Comparison of ENCODE assay signal across 8 cellular contexts in the genomic region with DNA sequence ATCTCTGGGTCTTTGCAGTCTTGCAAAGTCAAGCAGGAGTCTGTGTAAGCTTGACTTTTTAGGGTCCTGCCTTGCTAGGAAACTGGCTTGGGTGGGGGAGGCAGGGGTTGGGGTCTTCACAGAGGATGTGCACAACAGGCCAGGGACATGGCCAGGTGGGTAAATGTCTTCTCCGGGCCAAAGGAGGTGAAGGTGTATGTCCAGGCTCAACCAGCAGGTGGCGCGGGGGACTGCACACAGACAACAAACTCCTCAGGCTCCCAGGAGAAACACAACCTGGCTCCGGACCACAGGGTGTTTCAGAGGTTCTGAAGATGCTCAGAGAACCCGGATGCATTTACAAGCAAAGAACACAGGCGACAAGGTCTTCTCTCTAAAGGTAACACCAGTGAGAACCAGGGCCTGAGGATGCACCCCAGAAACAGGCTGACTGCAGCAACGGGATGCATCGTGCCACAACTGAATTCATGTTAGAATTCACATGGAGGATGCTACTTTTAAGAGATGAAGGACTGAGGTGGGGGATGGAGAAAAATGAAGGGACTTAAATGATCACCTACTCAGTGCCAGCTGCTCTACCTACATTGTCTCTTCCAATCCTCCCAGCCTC. TPM values are rescaled to one million over a fixed set of nuclear protein-coding genes. Genes with fewer than 3 reads are reported as not detected.
DNase-seq lines count a peak whose midpoint lies in the region; ATAC-seq, FAIRE-seq and TF ChIP-seq lines count a peak whose summit lies in the region.

No MANE protein-coding gene starts in this region.

- no peaks in the 10 kb centered on the region for H3K9me3 ChIP-seq in CD8-positive, alpha-beta T cell (ENCODE audit: low read length)
- H3K9me3 ChIP-seq in SU-DHL-6 (ENCODE audit: insufficient read depth, low read length) (no peaks in the 10 kb centered on the region), astrocyte (ENCODE audit: insufficient read depth, low read depth, low read length) (no peaks in the 10 kb centered on the region)

- no peaks in the 10 kb centered on the region for H3K9me2 ChIP-seq in SU-DHL-6 (replicated peaks; ENCODE audit: insufficient read depth, low read length)

- no peaks in the 10 kb centered on the region for H3K27me3 ChIP-seq in CD8-positive, alpha-beta T cell (ENCODE audit: insufficient read depth, low read length)
- no peaks in the 10 kb centered on the region for H3K27me3 ChIP-seq in HL-60 (ENCODE audit: insufficient read depth, poor library complexity, severe bottlenecking)
- H3K27me3 ChIP-seq in SU-DHL-6 (ENCODE audit: low read length) = no peaks in the 10 kb centered on the region
- H3K27me3 ChIP-seq in astrocyte (ENCODE audit: insufficient read depth, low read length) = no peaks in the 10 kb centered on the region

- H3K4me3 Mint-ChIP-seq in CD8-positive, alpha-beta T cell = no peak overlapping the region
- H3K4me3 Mint-ChIP-seq in astrocyte (ENCODE audit: unreplicated experiment) = no peak overlapping the region

- H3K4me3 ChIP-seq in CD8-positive, alpha-beta T cell (ENCODE audit: low read depth, low read length) = no peak overlapping the region
- H3K4me3 ChIP-seq in HL-60 (replicated peaks; ENCODE audit: insufficient read depth, low read length) (no peak overlapping the region), SU-DHL-6 (ENCODE audit: insufficient read depth, low read length, poor library complexity, severe bottlenecking) (no peak overlapping the region), astrocyte (ENCODE audit: insufficient read depth, low read depth, low read length) (no peak overlapping the region)

- intact Hi-C loops in CD8-positive, alpha-beta T cell (cut with DNase I, micrococcal nuclease) = loop anchor here (5.0 kb wide), 2 partner anchors 132 to 222 kb away; no protein-coding TSS in a partner anchor

- peak; percentile 50 for TF ChIP-seq CTCF in CD8-positive, alpha-beta T cell (IDR thresholded peaks at IDR 0.05)
- peak; percentile 34 for TF ChIP-seq CTCF in HL-60 (IDR thresholded peaks at IDR 0.05; ENCODE audit: insufficient read depth, low read length)
- peak; percentile 58 for TF ChIP-seq CTCF in SU-DHL-6 (IDR thresholded peaks at IDR 0.05; ENCODE audit: insufficient read depth, low read length, poor library complexity, severe bottlenecking)
- TF ChIP-seq CTCF in astrocyte (IDR thresholded peaks at IDR 0.05; ENCODE audit: insufficient read depth, low read depth, low read length) = peak; percentile 50

- no peaks in the 10 kb centered on the region for H3F3A ChIP-seq in SU-DHL-6 (ENCODE audit: insufficient read depth)

- peaks cover 5% of the 10 kb centered on the region for H3K4me1 ChIP-seq in CD8-positive, alpha-beta T cell (ENCODE audit: insufficient read depth, low read length)
- peaks cover 68% of the 10 kb centered on the region for H3K4me1 ChIP-seq in astrocyte (ENCODE audit: insufficient read depth, low read length)

- ATAC-seq in CD8-positive, alpha-beta T cell = no peak
- ATAC-seq in HG02840 (IDR thresholded peaks at IDR 0.05; ENCODE audit: low FRiP score, unreplicated experiment) (no peak), GM21737 (IDR thresholded peaks at IDR 0.05; ENCODE audit: unreplicated experiment) (no peak)

- no peaks in the 10 kb centered on the region for H4K20me1 ChIP-seq in SU-DHL-6 (ENCODE audit: low read depth, low read length)
- H4K20me1 ChIP-seq in astrocyte (ENCODE audit: insufficient read depth, low read length) = no peaks in the 10 kb centered on the region

- no peaks in the 10 kb centered on the region for H3K36me3 Mint-ChIP-seq in CD8-positive, alpha-beta T cell
- H3K36me3 Mint-ChIP-seq in astrocyte (ENCODE audit: low read depth, unreplicated experiment) = no peaks in the 10 kb centered on the region

- no peaks in the 10 kb centered on the region for H3K36me3 ChIP-seq in CD8-positive, alpha-beta T cell (ENCODE audit: insufficient read depth, low read length)
- H3K36me3 ChIP-seq in SU-DHL-6 (ENCODE audit: low read length) (no peaks in the 10 kb centered on the region), astrocyte (ENCODE audit: insufficient read depth, low read length) (no peaks in the 10 kb centered on the region)

- CTCF ChIA-PET in CD8-positive, alpha-beta T cell (lab: Charles Lee) = interaction anchor here (1.0 to 2.8 kb wide), 10 partner anchors 12 to 144 kb away, joined by 3 to 22 read pairs (median 8); no protein-coding TSS in a partner anchor

- POLR2A ChIA-PET in CD8-positive, alpha-beta T cell (lab: Charles Lee) = interaction anchor here (0.9 kb wide), 1 partner anchor 102 kb away, joined by 3 read pairs; no protein-coding TSS in a partner anchor

- H2AFZ ChIP-seq in SU-DHL-6 (ENCODE audit: low read depth, low read length, severe bottlenecking) (no peak overlapping the region), astrocyte (ENCODE audit: low read depth, low read length) (no peak overlapping the region)

- peaks cover 6% of the 10 kb centered on the region for H3K27me3 Mint-ChIP-seq in CD8-positive, alpha-beta T cell (ENCODE audit: low read depth)
- H3K27me3 Mint-ChIP-seq in astrocyte (ENCODE audit: low read depth, unreplicated experiment) = no peaks in the 10 kb centered on the region

- H3K27ac Mint-ChIP-seq in CD8-positive, alpha-beta T cell = no peak overlapping the region
- peak overlapping the region; percentile 93 for H3K27ac Mint-ChIP-seq in astrocyte (ENCODE audit: unreplicated experiment)

- H3K9me3 Mint-ChIP-seq in CD8-positive, alpha-beta T cell = no peaks in the 10 kb centered on the region
- no peaks in the 10 kb centered on the region for H3K9me3 Mint-ChIP-seq in astrocyte (ENCODE audit: unreplicated experiment)

- no peak for FAIRE-seq in astrocyte (lab: Jason Lieb, UNC)

- H3K9ac ChIP-seq in SU-DHL-6 (ENCODE audit: low read length) = no peak overlapping the region
- no peak overlapping the region for H3K9ac ChIP-seq in astrocyte (ENCODE audit: low read length)

- H3K79me2 ChIP-seq in SU-DHL-6 (ENCODE audit: insufficient read depth, low read length) (no peaks in the 10 kb centered on the region), astrocyte (ENCODE audit: insufficient read depth, low read length) (no peaks in the 10 kb centered on the region)

- DNase-seq in CD8-positive, alpha-beta T cell = peak; percentile 30 to 70 (median 51)
- peak in 1 of 2 experiments; percentile 32 for DNase-seq in HL-60 (ENCODE audit: low read depth in 1 of 2, low spot score in 1 of 2)
- DNase-seq in astrocyte (ENCODE audit: low read depth) = peak; percentile 15
- DNase-seq in iris pigment epithelial cell (ENCODE audit: low read depth) = peak; percentile 47
- DNase-seq in stimulated activated CD4-positive, alpha-beta T cell treated with anti-CD3 and anti-CD28 coated beads, TNF-alpha, amount 100 ng/mL, for 1 hour (ENCODE audit: low read depth in 3 of 3, low spot score in 1 of 3) = peak; percentile 21 to 30 (median 26)

- H3K4me2 ChIP-seq in SU-DHL-6 (ENCODE audit: low read depth, low read length, poor library complexity, severe bottlenecking) = no peak overlapping the region
- H3K4me2 ChIP-seq in astrocyte (ENCODE audit: low read length) = no peak overlapping the region

- H3K27ac ChIP-seq in CD8-positive, alpha-beta T cell (ENCODE audit: low read depth, low read length) = no peak overlapping the region
- H3K27ac ChIP-seq in HL-60 (replicated peaks) (no peak overlapping the region), SU-DHL-6 (ENCODE audit: low read depth, low read length) (no peak overlapping the region), astrocyte (ENCODE audit: low read depth, low read length) (no peak overlapping the region)

- H3K4me1 Mint-ChIP-seq in CD8-positive, alpha-beta T cell (ENCODE audit: low read depth) = peaks cover 21% of the 10 kb centered on the region
- H3K4me1 Mint-ChIP-seq in astrocyte (ENCODE audit: low read depth, unreplicated experiment) = peaks cover 78% of the 10 kb centered on the region

RNA-seq across cellular contexts. Expression of a gene that starts 56.0 kb away (rescaled TPM):
- 1 to 10 TPM; 2.5 to 2.7 TPM for total RNA-seq in CD8-positive, alpha-beta T cell
- total RNA-seq in astrocyte = 84.1 and 98.6 TPM in 2 replicates

Comparison
In these comparisons a context has a peak if more than half of its experiments do, and no peak if none do; other contexts are left out.
1. RNA of a gene that starts 56.0 kb away (total RNA-seq): 84.1 to 98.6 TPM in astrocyte; 2.5 to 2.7 TPM in CD8-positive, alpha-beta T cell; every median in the first group is over 10 times any median in the second.
2. Peak in every context shown above with its lines, with median percentiles within 50 percentile points of each other: CTCF ChIP-seq.